ENCODE assay signal across 14 cellular contexts in genomic region chr2:170404846-170405245, GRCh38.
"Had no signal": no experiment of that assay in that cellular context is flagged by ENCODE, and none has a peak within 500 bp of the region (broad histone marks: within the 10 kb centered on the region; RNA-seq: fewer than 3 reads in every experiment).

No MANE protein-coding gene starts in this region.

- ATAC-seq: psoas muscle, right lobe of liver had no signal

- DNase-seq: activated CD4-positive, alpha-beta memory T cell treated with anti-CD3 and anti-CD28 coated beads, Interleukin-2, amount 10 ng/mL, durations not matched to agents 7 days and 5 days; activated CD4-positive, CD25-positive, alpha-beta regulatory T cell treated with anti-CD3 and anti-CD28 coated beads, Interleukin-2, amount 50 U/mL, for 72 hours; activated gamma-delta T cell; activated naive CD8-positive, alpha-beta T cell treated with anti-CD3 and anti-CD28 coated beads for 36 hours; activated T-cell treated with anti-CD3 and anti-CD28 coated beads, Interleukin-2, amount 50 U/mL, for 48 hours; brain microvascular endothelial cell; cerebellar nuclear complex; dermis blood vessel endothelial cell; hippocampal formation; kidney glomerular epithelial cell; psoas muscle; right lobe of liver; stimulated activated CD4-positive, alpha-beta T cell treated with anti-CD3 and anti-CD28 coated beads, Interleukin-1b, Interleukin-23, amount 100 ng/mL, for 48 hours; stimulated activated naive CD4-positive, alpha-beta T cell treated with Interleukin-2 at 50 U/mL for 16 hours had no signal

- H3K27ac ChIP-seq: brain microvascular endothelial cell, psoas muscle, right lobe of liver had no signal
